19 cellular contexts compared by ENCODE assay signal in the genomic region with DNA sequence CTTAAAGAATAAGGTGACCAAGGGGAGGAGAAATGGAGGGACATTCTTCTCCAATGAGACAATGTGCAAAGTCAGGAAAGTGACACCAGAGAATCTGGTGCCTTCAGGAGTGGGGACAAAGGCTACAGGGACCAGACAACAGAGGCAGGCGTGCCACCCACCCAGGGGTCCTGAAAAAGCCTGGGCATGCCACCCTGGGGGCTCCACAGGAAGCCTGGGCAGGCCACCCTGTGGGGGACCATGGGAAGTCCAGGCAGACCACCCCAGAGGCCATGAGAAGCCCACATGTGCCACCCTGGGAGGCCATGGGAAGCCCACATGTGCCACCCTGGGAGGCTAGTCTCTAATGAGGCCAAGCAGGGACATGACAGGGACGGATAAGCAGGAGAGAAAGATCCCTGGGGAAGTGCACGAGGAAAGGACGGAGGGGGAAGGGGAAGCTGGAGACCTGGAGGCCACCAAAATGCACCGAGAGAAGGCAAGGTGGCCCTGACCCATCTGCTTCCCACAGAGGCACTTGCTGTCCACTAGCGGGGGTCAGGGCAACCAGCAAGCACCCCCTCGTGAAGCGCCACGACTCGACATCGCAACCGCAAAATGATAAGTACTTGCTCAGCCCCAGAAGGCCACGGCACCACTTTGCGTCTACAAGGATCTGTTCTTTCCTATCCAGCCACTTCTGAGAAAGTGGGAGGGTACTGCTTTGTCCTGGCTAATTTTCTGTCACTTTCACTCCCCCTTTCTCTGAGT.
"Had no signal": no experiment of that assay in that cellular context is flagged by ENCODE, and none has a peak within 500 bp of the region (broad histone marks: within the 10 kb centered on the region; RNA-seq: fewer than 3 reads in every experiment).

No MANE protein-coding gene starts in this region.

- H3K4me1 ChIP-seq: ascending aorta, foreskin keratinocyte had no signal

- H3K9me3 ChIP-seq: ascending aorta, thoracic aorta had no signal

- DNase-seq: activated CD4-positive, alpha-beta T cell treated with anti-CD3 and anti-CD28 coated beads, Interleukin-2, amount 10 ng/mL, durations not matched to agents 24 days and 14 days; activated CD8-positive, alpha-beta memory T cell treated with anti-CD3 and anti-CD28 coated beads, Interleukin-2, amount 10 ng/mL, durations not matched to agents 7 days and 5 days; activated CD8-positive, alpha-beta T cell treated with anti-CD3 and anti-CD28 coated beads for 36 hours; activated gamma-delta T cell; activated naive CD4-positive, alpha-beta T cell treated with anti-CD3 and anti-CD28 coated beads, Interleukin-2, amount 50 U/mL, for 16 hours; central memory CD4-positive, alpha-beta T cell; effector memory CD4-positive, alpha-beta T cell; foreskin keratinocyte; mammary epithelial cell; midbrain; nucleus accumbens; retina; stimulated activated CD4-positive, alpha-beta T cell treated with anti-CD3 and anti-CD28 coated beads, Interleukin-4, amount 100 ng/mL, for 24 hours; stimulated activated naive CD4-positive, alpha-beta T cell treated with Interleukin-2 at 50 U/mL for 16 hours; SW 1271; T-helper 17 cell had no signal

- H3K27me3 ChIP-seq: ascending aorta had no signal

- FAIRE-seq: colon had no signal

- H3K36me3 ChIP-seq: ascending aorta, thoracic aorta had no signal

- H3K4me3 ChIP-seq: ascending aorta, thoracic aorta had no signal

- H3K27ac ChIP-seq: ascending aorta, foreskin keratinocyte, thoracic aorta had no signal
